1 cellular context compared by ENCODE assay signal in the genomic region with DNA sequence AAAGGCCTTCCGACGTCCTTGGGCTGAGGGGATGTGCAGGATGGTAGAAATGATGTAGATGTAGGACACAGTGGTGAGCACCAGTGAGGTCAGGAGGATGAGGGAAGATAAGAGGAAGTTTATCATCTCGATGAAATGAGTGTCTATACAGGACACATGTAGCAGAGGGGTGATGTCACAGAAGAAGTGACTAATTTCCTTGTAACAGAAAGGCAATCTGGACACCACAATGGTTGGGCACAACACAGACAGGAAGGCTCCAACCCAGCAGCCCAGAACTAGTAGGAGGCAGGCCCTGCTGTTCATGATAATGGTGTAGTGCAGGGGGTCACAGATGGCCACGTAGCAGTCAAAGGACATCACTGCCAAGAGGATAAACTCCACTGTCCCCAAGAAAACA.
TF ChIP-seq lines count a peak whose summit lies in the region.

No MANE protein-coding gene starts in this region.

TF ChIP-seq in K562, 482 proteins besides CTCF, POLR2A, EP300 and RAD21:
- TF ChIP-seq FOSL1 (tag; conservative IDR thresholded peaks at IDR 0.05) (0 out of 2 replicates have a peak, but pooled peaks have one; percentile 13), RBM25 (IDR thresholded peaks at IDR 0.05; ENCODE audit: low read depth, low read length, severe bottlenecking) (no peak), MAFK (IDR thresholded peaks at IDR 0.05; ENCODE audit: low read length) (no peak), KDM4B (IDR thresholded peaks at IDR 0.05; ENCODE audit: borderline replicate concordance in 2 of 2, low read depth in 1 of 2) (no peak), ZBTB8A (IDR thresholded peaks at IDR 0.05; ENCODE audit: partially characterized antibody) (no peak), GABPA (tag; conservative IDR thresholded peaks at IDR 0.05; ENCODE audit: low read depth) (0 out of 2 replicates have a peak, but pooled peaks have one; percentile 22), PHF21A (IDR thresholded peaks at IDR 0.05; ENCODE audit: borderline replicate concordance, low read depth) (no peak), U2AF2 (optimal IDR thresholded peaks at IDR 0.05; ENCODE audit: low read depth, low read length) (no peak), JUN (IDR thresholded peaks at IDR 0.05; ENCODE audit: borderline replicate concordance, low read depth, low read length) (0 out of 2 replicates have a peak, but pooled peaks have one; percentile 19), JUN (CRISPR knock-in tag; IDR thresholded peaks at IDR 0.05; ENCODE audit: borderline replicate concordance) (no peak)
- TF ChIP-seq, protein P1, sequence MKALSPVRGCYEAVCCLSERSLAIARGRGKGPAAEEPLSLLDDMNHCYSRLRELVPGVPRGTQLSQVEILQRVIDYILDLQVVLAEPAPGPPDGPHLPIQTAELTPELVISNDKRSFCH (CRISPR knock-in tag; IDR thresholded peaks at IDR 0.05): no peak
- TF ChIP-seq, protein P1 (tag; IDR thresholded peaks at IDR 0.05): no peak
- TF ChIP-seq, protein P2, sequence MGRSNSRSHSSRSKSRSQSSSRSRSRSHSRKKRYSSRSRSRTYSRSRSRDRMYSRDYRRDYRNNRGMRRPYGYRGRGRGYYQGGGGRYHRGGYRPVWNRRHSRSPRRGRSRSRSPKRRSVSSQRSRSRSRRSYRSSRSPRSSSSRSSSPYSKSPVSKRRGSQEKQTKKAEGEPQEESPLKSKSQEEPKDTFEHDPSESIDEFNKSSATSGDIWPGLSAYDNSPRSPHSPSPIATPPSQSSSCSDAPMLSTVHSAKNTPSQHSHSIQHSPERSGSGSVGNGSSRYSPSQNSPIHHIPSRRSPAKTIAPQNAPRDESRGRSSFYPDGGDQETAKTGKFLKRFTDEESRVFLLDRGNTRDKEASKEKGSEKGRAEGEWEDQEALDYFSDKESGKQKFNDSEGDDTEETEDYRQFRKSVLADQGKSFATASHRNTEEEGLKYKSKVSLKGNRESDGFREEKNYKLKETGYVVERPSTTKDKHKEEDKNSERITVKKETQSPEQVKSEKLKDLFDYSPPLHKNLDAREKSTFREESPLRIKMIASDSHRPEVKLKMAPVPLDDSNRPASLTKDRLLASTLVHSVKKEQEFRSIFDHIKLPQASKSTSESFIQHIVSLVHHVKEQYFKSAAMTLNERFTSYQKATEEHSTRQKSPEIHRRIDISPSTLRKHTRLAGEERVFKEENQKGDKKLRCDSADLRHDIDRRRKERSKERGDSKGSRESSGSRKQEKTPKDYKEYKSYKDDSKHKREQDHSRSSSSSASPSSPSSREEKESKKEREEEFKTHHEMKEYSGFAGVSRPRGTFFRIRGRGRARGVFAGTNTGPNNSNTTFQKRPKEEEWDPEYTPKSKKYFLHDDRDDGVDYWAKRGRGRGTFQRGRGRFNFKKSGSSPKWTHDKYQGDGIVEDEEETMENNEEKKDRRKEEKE (IDR thresholded peaks at IDR 0.05; ENCODE audit: borderline replicate concordance in 1 of 2, control insufficient read depth in 1 of 2, low read depth in 2 of 2, low read length in 1 of 2): no peak
- TF ChIP-seq, protein P3, sequence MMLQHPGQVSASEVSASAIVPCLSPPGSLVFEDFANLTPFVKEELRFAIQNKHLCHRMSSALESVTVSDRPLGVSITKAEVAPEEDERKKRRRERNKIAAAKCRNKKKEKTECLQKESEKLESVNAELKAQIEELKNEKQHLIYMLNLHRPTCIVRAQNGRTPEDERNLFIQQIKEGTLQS (IDR thresholded peaks at IDR 0.05): peak; percentile 62
- TF ChIP-seq, protein P3 (CRISPR knock-in tag; conservative IDR thresholded peaks at IDR 0.05): no peak
